8 cellular contexts compared by ENCODE assay signal in genomic region chr19:49097453-49098288, GRCh38. TPM values are rescaled to one million over a fixed set of nuclear protein-coding genes. Genes with fewer than 3 reads are reported as not detected.
A peak's percentile ranks its signal among the peaks of the same experiment; 100 is the strongest.
DNase-seq lines count a peak whose midpoint lies in the region; ATAC-seq and TF ChIP-seq lines count a peak whose summit lies in the region.

No MANE protein-coding gene starts in this region.

- DNase-seq in DMS153 treated with DMSO at 0.1 percent for 48 hours (lab: John Stamatoyannopoulos, UW; ENCODE audit: unreplicated experiment) (peak; percentile 64), KBM-7 (peak; percentile 86), RPMI7951 (ENCODE audit: low read depth) (peak; percentile 79), fibroblast of pulmonary artery (ENCODE audit: low read depth) (peak; percentile 80), occipital lobe (lab: John Stamatoyannopoulos, UW) (peak; percentile 37), tibial nerve (ENCODE audit: low spot score in 2 of 2) (peak; percentile 33 to 71)
- DNase-seq in activated T-helper 1 cell treated with anti-CD3 and anti-CD28 coated beads, Interleukin-12 subunit alpha, Interleukin-12 subunit beta, Interleukin-2, Interleukin-4 antibody, amounts not matched to agents 30 ng/mL and 10 ng/mL and 1 ng/mL, durations not matched to agents 14 hours and 24 hours and 36 hours (ENCODE audit: low spot score), result peak; percentile 68

- no peaks in the 10 kb centered on the region for H3K9me3 Mint-ChIP-seq in activated T-helper 1 cell treated with anti-CD3 and anti-CD28 coated beads, Interleukin-12 subunit alpha, Interleukin-12 subunit beta, Interleukin-2, Interleukin-4 antibody, amounts not matched to agents 30 ng/mL and 10 ng/mL and 1 ng/mL, durations not matched to agents 14 hours and 24 hours and 36 hours

- H3K27ac Mint-ChIP-seq in activated T-helper 1 cell treated with anti-CD3 and anti-CD28 coated beads, Interleukin-12 subunit alpha, Interleukin-12 subunit beta, Interleukin-2, Interleukin-4 antibody, amounts not matched to agents 30 ng/mL and 10 ng/mL and 1 ng/mL, durations not matched to agents 14 hours and 24 hours and 36 hours, result no peak overlapping the region

- peaks cover 45% of the 10 kb centered on the region for H3K36me3 Mint-ChIP-seq in activated T-helper 1 cell treated with anti-CD3 and anti-CD28 coated beads, Interleukin-12 subunit alpha, Interleukin-12 subunit beta, Interleukin-2, Interleukin-4 antibody, amounts not matched to agents 30 ng/mL and 10 ng/mL and 1 ng/mL, durations not matched to agents 14 hours and 24 hours and 36 hours (ENCODE audit: low read depth)

- in situ Hi-C loops in KBM-7 (cut with MboI; ENCODE audit: low pct_unique_long_range_greater_than_20kb, low sequenced_read_pairs), result no loop called here

- peaks cover 10 to 100% (median 47%) of the 10 kb centered on the region in 3 donors for H3K36me3 ChIP-seq in tibial nerve

- no peak for ATAC-seq in GM21619 (IDR thresholded peaks at IDR 0.05; ENCODE audit: unreplicated experiment)

- no peaks in the 10 kb centered on the region for H3K27me3 ChIP-seq in tibial nerve

- H3K4me1 ChIP-seq in tibial nerve, result peaks cover 0 to 20% (median 0%) of the 10 kb centered on the region in 4 donors

- TF ChIP-seq CTCF in fibroblast of pulmonary artery (IDR thresholded peaks at IDR 0.05; ENCODE audit: low read length, missing control alignments), result peak; percentile 100
- TF ChIP-seq CTCF in tibial nerve (IDR thresholded peaks at IDR 0.05), result peak; percentile 92 to 100 (median 99)

- no peak for TF ChIP-seq EP300 in tibial nerve (IDR thresholded peaks at IDR 0.05)

- no peak overlapping the region for H3K4me3 Mint-ChIP-seq in activated T-helper 1 cell treated with anti-CD3 and anti-CD28 coated beads, Interleukin-12 subunit alpha, Interleukin-12 subunit beta, Interleukin-2, Interleukin-4 antibody, amounts not matched to agents 30 ng/mL and 10 ng/mL and 1 ng/mL, durations not matched to agents 14 hours and 24 hours and 36 hours

- H3K4me3 ChIP-seq in fibroblast of pulmonary artery (replicated peaks; ENCODE audit: low read depth, low read length), result no peak overlapping the region
- no peak overlapping the region for H3K4me3 ChIP-seq in tibial nerve

- peaks cover 15% of the 10 kb centered on the region for H3K4me1 Mint-ChIP-seq in activated T-helper 1 cell treated with anti-CD3 and anti-CD28 coated beads, Interleukin-12 subunit alpha, Interleukin-12 subunit beta, Interleukin-2, Interleukin-4 antibody, amounts not matched to agents 30 ng/mL and 10 ng/mL and 1 ng/mL, durations not matched to agents 14 hours and 24 hours and 36 hours (ENCODE audit: low read depth)

- no peaks in the 10 kb centered on the region for H3K9me3 ChIP-seq in tibial nerve

- no peaks in the 10 kb centered on the region for H3K27me3 Mint-ChIP-seq in activated T-helper 1 cell treated with anti-CD3 and anti-CD28 coated beads, Interleukin-12 subunit alpha, Interleukin-12 subunit beta, Interleukin-2, Interleukin-4 antibody, amounts not matched to agents 30 ng/mL and 10 ng/mL and 1 ng/mL, durations not matched to agents 14 hours and 24 hours and 36 hours (ENCODE audit: insufficient read depth)

- intact Hi-C loops in activated T-helper 1 cell treated with anti-CD3 and anti-CD28 coated beads, Interleukin-12 subunit alpha, Interleukin-12 subunit beta, Interleukin-2, Interleukin-4 antibody, amounts not matched to agents 30 ng/mL and 10 ng/mL and 1 ng/mL, durations not matched to agents 14 hours and 24 hours and 36 hours (cut with micrococcal nuclease), result loop anchor here (1.0 kb wide), 4 partner anchors 12 to 102 kb away; partner anchors contain the start of genes C19orf73, PPFIA3 and SNRNP70

- H3K27ac ChIP-seq in tibial nerve, result no peak overlapping the region

- no peak for TF ChIP-seq POLR2A in tibial nerve (IDR thresholded peaks at IDR 0.05)

- WGBS in tibial nerve, 2 donors, result 48 to 53% methylated on average over 8 of the region's 8 CpGs

RNA-seq across cellular contexts. Expression of gene SNRNP70, which starts 12.4 kb away (rescaled TPM):
- 111 and 119 TPM in 2 replicates for total RNA-seq in RPMI7951 (2014; rRNA removed; shearing (Covaris generic))
- 259 and 272 TPM in 2 replicates for total RNA-seq in activated T-helper 1 cell treated with anti-CD3 and anti-CD28 coated beads, Interleukin-12 subunit alpha, Interleukin-12 subunit beta, Interleukin-2, Interleukin-4 antibody, amounts not matched to agents 30 ng/mL and 10 ng/mL and 1 ng/mL, durations not matched to agents 14 hours and 24 hours and 36 hours
- total RNA-seq in occipital lobe, result 112 TPM
- 100 to 1,000 TPM; 286 to 444 (median 400) TPM for total RNA-seq in tibial nerve

RNA-seq across cellular contexts. Expression of gene LIN7B, which starts 16.5 kb away (rescaled TPM):
- 6.0 and 14.6 TPM in 2 replicates for total RNA-seq in RPMI7951 (2014; rRNA removed; shearing (Covaris generic))
- 4.9 and 7.8 TPM in 2 replicates for total RNA-seq in activated T-helper 1 cell treated with anti-CD3 and anti-CD28 coated beads, Interleukin-12 subunit alpha, Interleukin-12 subunit beta, Interleukin-2, Interleukin-4 antibody, amounts not matched to agents 30 ng/mL and 10 ng/mL and 1 ng/mL, durations not matched to agents 14 hours and 24 hours and 36 hours
- total RNA-seq in occipital lobe (28.7 TPM), tibial nerve (10 to 100 TPM; 15.7 to 24.9 (median 19.6) TPM)

RNA-seq across cellular contexts. Expression of gene C19orf73, which starts 21.3 kb away (rescaled TPM):
- total RNA-seq in RPMI7951 (2014; rRNA removed; shearing (Covaris generic)), result 4.4 and 5.3 TPM in 2 replicates
- 2.6 and 2.9 TPM in 2 replicates for total RNA-seq in activated T-helper 1 cell treated with anti-CD3 and anti-CD28 coated beads, Interleukin-12 subunit alpha, Interleukin-12 subunit beta, Interleukin-2, Interleukin-4 antibody, amounts not matched to agents 30 ng/mL and 10 ng/mL and 1 ng/mL, durations not matched to agents 14 hours and 24 hours and 36 hours
- total RNA-seq in occipital lobe (0.47 TPM), tibial nerve (1 to 10 TPM in 3 of 4 donors, not detected in 1; 1.0 to 7.8 (median 5.0) TPM)

RNA-seq across cellular contexts. Expression of gene PPFIA3, which starts 21.7 kb away (rescaled TPM):
- total RNA-seq in RPMI7951 (2014; rRNA removed; shearing (Covaris generic)), result 8.3 and 10.4 TPM in 2 replicates
- 5.0 TPM in 2 replicates for total RNA-seq in activated T-helper 1 cell treated with anti-CD3 and anti-CD28 coated beads, Interleukin-12 subunit alpha, Interleukin-12 subunit beta, Interleukin-2, Interleukin-4 antibody, amounts not matched to agents 30 ng/mL and 10 ng/mL and 1 ng/mL, durations not matched to agents 14 hours and 24 hours and 36 hours
- total RNA-seq in occipital lobe, result 35.9 TPM
- total RNA-seq in tibial nerve, result 1 to 10 TPM; 1.8 to 6.7 (median 3.5) TPM

RNA-seq across cellular contexts. Expression of gene KCNA7, which starts 25.2 kb away (rescaled TPM):
- total RNA-seq in RPMI7951 (2014; rRNA removed; shearing (Covaris generic)), result not detected in 2 replicates
- not detected in 2 replicates for total RNA-seq in activated T-helper 1 cell treated with anti-CD3 and anti-CD28 coated beads, Interleukin-12 subunit alpha, Interleukin-12 subunit beta, Interleukin-2, Interleukin-4 antibody, amounts not matched to agents 30 ng/mL and 10 ng/mL and 1 ng/mL, durations not matched to agents 14 hours and 24 hours and 36 hours
- total RNA-seq in occipital lobe (under 0.01 TPM), tibial nerve (not detected)
